9 cellular contexts compared by ENCODE assay signal in the genomic region with DNA sequence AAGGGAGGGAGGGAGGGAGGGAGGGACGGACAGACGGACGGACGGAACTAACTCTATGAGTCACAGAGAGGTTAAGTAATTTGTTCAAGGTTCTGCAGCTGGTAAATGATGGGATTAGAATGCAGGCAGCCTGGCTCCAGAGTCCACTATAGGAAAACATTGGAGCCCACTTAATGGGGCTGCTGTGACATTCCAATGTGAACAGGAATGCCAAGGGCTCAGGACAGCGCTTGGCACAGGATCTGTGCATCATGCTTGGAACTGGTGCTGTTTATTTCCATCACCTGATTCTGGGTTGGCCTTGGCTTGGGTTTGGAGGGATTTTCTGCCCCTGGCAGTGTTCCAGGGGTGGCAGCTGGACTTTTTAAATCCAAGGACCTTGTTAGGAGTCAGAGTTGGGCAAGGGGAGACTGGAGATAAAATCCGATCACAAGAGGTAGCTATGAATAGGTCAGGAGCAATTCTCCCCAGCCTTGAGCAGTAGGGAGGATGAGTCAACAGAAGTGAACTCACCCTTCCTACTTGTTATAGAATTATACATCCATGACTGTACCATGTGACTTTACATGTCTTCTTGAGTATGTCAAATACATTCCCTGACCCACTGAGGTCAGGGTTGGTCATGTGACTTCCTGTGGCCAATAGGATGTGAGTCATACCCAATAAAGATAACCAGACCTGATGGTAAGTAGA. TPM values are rescaled to one million over a fixed set of nuclear protein-coding genes. Genes with fewer than 3 reads are reported as not detected.
DNase-seq lines count a peak whose midpoint lies in the region; ATAC-seq, FAIRE-seq and TF ChIP-seq lines count a peak whose summit lies in the region.
"Had no signal": no experiment of that assay in that cellular context is flagged by ENCODE, and none has a peak within 500 bp of the region (broad histone marks: within the 10 kb centered on the region; RNA-seq: fewer than 3 reads in every experiment).

No MANE protein-coding gene starts in this region.

- H3K9ac ChIP-seq in keratinocyte (ENCODE audit: control insufficient read depth, extremely low read depth, insufficient read depth, low read length): no peak overlapping the region

- no peak for ATAC-seq in GM18858 (IDR thresholded peaks at IDR 0.05; ENCODE audit: unreplicated experiment)
- ATAC-seq in stimulated activated memory B cell treated with anti-CD40 and anti-IgM and Interleukin-4, amounts not matched to agents 10 μg/mL and 1 μg/mL and 100 μg/mL, for 72 hours: no peak

- peak overlapping the region; percentile 42 for H3K4me2 ChIP-seq in keratinocyte (ENCODE audit: control insufficient read depth, extremely low read depth, insufficient read depth, low read depth, low read length)

- H3K27me3 ChIP-seq in ascending aorta (no peaks in the 10 kb centered on the region), keratinocyte (ENCODE audit: control insufficient read depth, extremely low read depth, insufficient read depth, low read length) (no peaks in the 10 kb centered on the region)

- DNase-seq in A172 (ENCODE audit: low spot score) (peak; percentile 91), HT-29 (ENCODE audit: low spot score) (peak; percentile 49), ascending aorta (ENCODE audit: low spot score in 2 of 2) (no peak), keratinocyte (ENCODE audit: low read depth, low spot score) (peak; percentile 97), Kasumi-1 (lab: John Stamatoyannopoulos, UW) (no peak), occipital lobe (lab: John Stamatoyannopoulos, UW) (no peak)
- DNase-seq: stimulated activated CD8-positive, alpha-beta memory T cell treated with anti-CD3 and anti-CD28 coated beads, Interleukin-4, amount 100 ng/mL, for 48 hours had no signal

- no peak overlapping the region for H3K4me3 Mint-ChIP-seq in stimulated activated memory B cell treated with anti-CD40 and anti-IgM and Interleukin-4, amounts not matched to agents 10 μg/mL and 1 μg/mL and 100 μg/mL, for 72 hours

- no peaks in the 10 kb centered on the region for H3K79me2 ChIP-seq in keratinocyte (ENCODE audit: control insufficient read depth, insufficient read depth, low read length)

- no peaks in the 10 kb centered on the region for H3K36me3 Mint-ChIP-seq in stimulated activated memory B cell treated with anti-CD40 and anti-IgM and Interleukin-4, amounts not matched to agents 10 μg/mL and 1 μg/mL and 100 μg/mL, for 72 hours

- no peak overlapping the region for H3K27ac Mint-ChIP-seq in stimulated activated memory B cell treated with anti-CD40 and anti-IgM and Interleukin-4, amounts not matched to agents 10 μg/mL and 1 μg/mL and 100 μg/mL, for 72 hours

- H3K9me3 Mint-ChIP-seq in stimulated activated memory B cell treated with anti-CD40 and anti-IgM and Interleukin-4, amounts not matched to agents 10 μg/mL and 1 μg/mL and 100 μg/mL, for 72 hours: peaks cover 11% of the 10 kb centered on the region

- H3K9me3 ChIP-seq in ascending aorta: peaks cover 0 to 8% of the 10 kb centered on the region in 2 donors
- peaks cover 7% of the 10 kb centered on the region for H3K9me3 ChIP-seq in keratinocyte (ENCODE audit: control insufficient read depth, low read depth, low read length)

- peak; percentile 98 for FAIRE-seq in keratinocyte (lab: Jason Lieb, UNC)

- H3K36me3 ChIP-seq in ascending aorta: no peaks in the 10 kb centered on the region
- no peaks in the 10 kb centered on the region for H3K36me3 ChIP-seq in keratinocyte (ENCODE audit: control insufficient read depth in 2 of 2, extremely low read depth in 1 of 2, insufficient read depth in 2 of 2, low read length in 2 of 2)

- intact Hi-C loops in ascending aorta (cut with DNase I): no loop called here

- H2AFZ ChIP-seq in keratinocyte (ENCODE audit: control insufficient read depth, low read length): no peak overlapping the region

- dilution Hi-C loops in keratinocyte (cut with MboI; ENCODE audit: extremely low pct_ligation_motif_present, low sequenced_read_pairs): no loop called here

- H3K4me1 ChIP-seq in ascending aorta: peaks cover 0 to 2% of the 10 kb centered on the region in 2 donors
- H3K4me1 ChIP-seq in keratinocyte (ENCODE audit: control insufficient read depth, extremely low read depth, insufficient read depth, low read length): peaks cover 9% of the 10 kb centered on the region

- peaks cover under 1% of the 10 kb centered on the region for H3K27me3 Mint-ChIP-seq in stimulated activated memory B cell treated with anti-CD40 and anti-IgM and Interleukin-4, amounts not matched to agents 10 μg/mL and 1 μg/mL and 100 μg/mL, for 72 hours

- H3K27ac ChIP-seq in ascending aorta (peak overlapping the region; percentile 61 to 66), keratinocyte (ENCODE audit: control insufficient read depth, insufficient read depth, low read length) (peak overlapping the region; percentile 49)

- H3K4me1 Mint-ChIP-seq in stimulated activated memory B cell treated with anti-CD40 and anti-IgM and Interleukin-4, amounts not matched to agents 10 μg/mL and 1 μg/mL and 100 μg/mL, for 72 hours: no peaks in the 10 kb centered on the region

- TF ChIP-seq CTCF in ascending aorta (IDR thresholded peaks at IDR 0.05) (no peak), keratinocyte (optimal IDR thresholded peaks at IDR 0.05 in 1 of 3, IDR thresholded peaks at IDR 0.05 in 1 of 3, conservative IDR thresholded peaks at IDR 0.05 in 1 of 3; ENCODE audit: extremely low read depth in 1 of 3, insufficient read depth in 2 of 3, low read length in 3 of 3) (no peak)

- H3K9me1 ChIP-seq in keratinocyte (ENCODE audit: control insufficient read depth, extremely low read depth, insufficient read depth, low read length): no peaks in the 10 kb centered on the region

- no peaks in the 10 kb centered on the region for H4K20me1 ChIP-seq in keratinocyte (ENCODE audit: control insufficient read depth, extremely low read depth, insufficient read depth, low read length)

- H3K4me3 ChIP-seq in ascending aorta (no peak overlapping the region), keratinocyte (ENCODE audit: control insufficient read depth in 2 of 3, extremely low read depth in 1 of 3, insufficient read depth in 2 of 3, low read depth in 1 of 3, low read length in 3 of 3) (peak overlapping the region in 1 of 3 experiments; percentile 21)

RNA-seq across cellular contexts. Expression of a gene that starts 7.8 kb away (rescaled TPM):
- not detected in 2 replicates for total RNA-seq in A172 (2014; rRNA removed; shearing (Covaris generic))
- total RNA-seq in HT-29 (2014; rRNA removed; shearing (Covaris generic)): not detected in 2 replicates
- total RNA-seq in ascending aorta (591 TPM), occipital lobe (6.4 TPM)
- 0.01 TPM in 1 of 3 replicates, not detected in the others for polyA plus RNA-seq in keratinocyte
- polyA plus RNA-seq in keratinocyte (2011; ENCODE audit: low read depth): not detected
- polyA plus RNA-seq in keratinocyte (2011; cell fraction: cytosol; rRNA removed): not detected in 2 replicates
- not detected in 2 replicates for polyA plus RNA-seq in keratinocyte (2011; cell fraction: nucleus; rRNA removed)
- polyA plus RNA-seq in keratinocyte (2012; ENCODE audit: low replicate concordance): not detected in 2 replicates
- not detected in 3 replicates for polyA minus RNA-seq in keratinocyte
- polyA minus RNA-seq in keratinocyte (2011; cell fraction: cytosol; rRNA and poly(A)+ RNA removed): not detected
- polyA minus RNA-seq in keratinocyte (2011; cell fraction: nucleus; rRNA and poly(A)+ RNA removed): not detected in 2 replicates

RNA-seq across cellular contexts. Expression of a gene that starts 57.8 kb away (rescaled TPM):
- total RNA-seq in A172 (2014; rRNA removed; shearing (Covaris generic)): 40.4 and 53.1 TPM in 2 replicates
- total RNA-seq in HT-29 (2014; rRNA removed; shearing (Covaris generic)): 221 and 224 TPM in 2 replicates
- total RNA-seq in ascending aorta: 96.1 TPM
- polyA plus RNA-seq in keratinocyte: 89.2 to 106 TPM (median 97.5 TPM) in 3 replicates
- polyA plus RNA-seq in keratinocyte (2011; ENCODE audit: low read depth): 20.2 TPM
- polyA plus RNA-seq in keratinocyte (2011; cell fraction: cytosol; rRNA removed): 76.7 and 83.1 TPM in 2 replicates
- 142 and 156 TPM in 2 replicates for polyA plus RNA-seq in keratinocyte (2011; cell fraction: nucleus; rRNA removed)
- 31.9 and 57.9 TPM in 2 replicates for polyA plus RNA-seq in keratinocyte (2012; ENCODE audit: low replicate concordance)
- 82.3 to 116 TPM (median 108 TPM) in 3 replicates for polyA minus RNA-seq in keratinocyte
- 57.7 TPM for polyA minus RNA-seq in keratinocyte (2011; cell fraction: cytosol; rRNA and poly(A)+ RNA removed)
- 65.5 and 83.8 TPM in 2 replicates for polyA minus RNA-seq in keratinocyte (2011; cell fraction: nucleus; rRNA and poly(A)+ RNA removed)
- 53.0 TPM for total RNA-seq in occipital lobe

RNA-seq across cellular contexts. Expression of a gene that starts 59.5 kb away (rescaled TPM):
- 0.67 TPM in 1 of 2 replicates, not detected in the other for total RNA-seq in A172 (2014; rRNA removed; shearing (Covaris generic))
- not detected in 2 replicates for total RNA-seq in HT-29 (2014; rRNA removed; shearing (Covaris generic))
- total RNA-seq in ascending aorta (not detected), occipital lobe (not detected)
- 14.0 to 86.6 TPM (median 21.3 TPM) in 3 replicates for polyA plus RNA-seq in keratinocyte
- 176 TPM for polyA plus RNA-seq in keratinocyte (2011; ENCODE audit: low read depth)
- polyA plus RNA-seq in keratinocyte (2011; cell fraction: cytosol; rRNA removed): 43.5 and 56.0 TPM in 2 replicates
- polyA plus RNA-seq in keratinocyte (2011; cell fraction: nucleus; rRNA removed): 37.3 and 41.1 TPM in 2 replicates
- polyA plus RNA-seq in keratinocyte (2012; ENCODE audit: low replicate concordance): 17.2 and 447 TPM in 2 replicates
- polyA minus RNA-seq in keratinocyte: 11.8 to 106 TPM (median 30.7 TPM) in 3 replicates
- polyA minus RNA-seq in keratinocyte (2011; cell fraction: cytosol; rRNA and poly(A)+ RNA removed): 32.8 TPM
- polyA minus RNA-seq in keratinocyte (2011; cell fraction: nucleus; rRNA and poly(A)+ RNA removed): 16.1 and 18.7 TPM in 2 replicates

Comparison
In these comparisons a context has a peak if more than half of its experiments do, and no peak if none do; other contexts are left out.
1. DNase-seq: peak in A172 (single experiment), HT-29 (single experiment) and keratinocyte (single experiment); none in ascending aorta (0 of 2), Kasumi-1 (0 of 2) and occipital lobe (single experiment).
2. RNA of a gene that starts 7.8 kb away (total RNA-seq): 591 TPM in ascending aorta (single experiment); 6.4 TPM in occipital lobe (single experiment), not detected in A172 and not detected in HT-29; every median in the first group is over 10 times any median in the second.